ENCODE assay signal across 22 cellular contexts in the genomic region with DNA sequence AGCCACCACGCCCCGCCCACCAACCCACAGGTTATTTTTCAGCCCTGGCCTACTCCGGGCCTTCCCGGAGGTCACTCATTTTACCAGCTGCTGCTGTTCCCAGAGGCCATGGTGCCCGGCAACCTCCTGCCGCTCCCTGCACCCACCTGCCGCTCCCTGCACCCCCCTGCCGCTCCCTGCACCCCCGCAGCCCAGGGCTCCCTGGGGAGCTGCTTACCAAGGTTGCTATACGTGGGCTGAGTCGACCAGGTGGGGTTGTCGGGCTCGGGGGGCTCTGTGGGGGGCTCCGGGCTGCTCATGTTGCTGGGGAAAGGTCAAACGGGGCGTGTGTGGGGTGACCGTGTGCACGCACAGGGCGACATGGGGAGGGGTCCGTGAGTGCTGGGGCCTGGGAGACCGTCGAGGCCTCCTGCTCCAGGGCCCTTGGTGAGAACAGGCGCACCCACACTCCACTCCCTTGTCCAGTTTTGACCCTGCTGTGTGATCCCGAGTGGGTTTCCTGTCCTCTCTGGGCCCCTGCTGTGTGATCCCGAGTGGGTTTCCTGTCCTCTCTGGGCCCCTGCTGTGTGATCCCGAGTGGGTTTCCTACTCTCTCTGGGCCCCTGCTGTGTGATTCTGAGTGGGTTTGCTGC. TPM values are rescaled to one million over a fixed set of nuclear protein-coding genes. Genes with fewer than 3 reads are reported as not detected.
"Had no signal": no experiment of that assay in that cellular context is flagged by ENCODE, and none has a peak within 500 bp of the region (broad histone marks: within the 10 kb centered on the region; RNA-seq: fewer than 3 reads in every experiment).

No MANE protein-coding gene starts in this region.

- H3K9me3 Mint-ChIP-seq: activated naive CD4-positive, alpha-beta T cell treated with anti-CD3 and anti-CD28 coated beads, Interleukin-2, amount 50 U/mL, for 24 hours; activated T-cell treated with anti-CD3 and anti-CD28 coated beads, Interleukin-2, amount 50 U/mL, for 72 hours; naive B cell; stimulated activated memory B cell treated with anti-CD40 and anti-IgM and Interleukin-4, amounts not matched to agents 10 μg/mL and 1 μg/mL and 100 μg/mL, for 72 hours; T-helper 2 cell treated with Interferon-gamma antibody and Interleukin-4, amounts not matched to agents 5 μg/mL and 100 μg/mL, for 36 hours had no signal

- H3K4me3 ChIP-seq: thyroid gland had no signal

- ATAC-seq: activated T-cell treated with anti-CD3 and anti-CD28 coated beads, Interleukin-2, amount 50 U/mL, for 72 hours; esophagus mucosa; gastrocnemius medialis had no signal

- H3K4me3 Mint-ChIP-seq: activated naive CD4-positive, alpha-beta T cell treated with anti-CD3 and anti-CD28 coated beads, Interleukin-2, amount 50 U/mL, for 24 hours; activated T-cell treated with anti-CD3 and anti-CD28 coated beads, Interleukin-2, amount 50 U/mL, for 72 hours had no signal

- H3K27ac Mint-ChIP-seq: activated naive CD4-positive, alpha-beta T cell treated with anti-CD3 and anti-CD28 coated beads, Interleukin-2, amount 50 U/mL, for 24 hours; activated T-cell treated with anti-CD3 and anti-CD28 coated beads, Interleukin-2, amount 50 U/mL, for 72 hours; T-helper 2 cell treated with Interferon-gamma antibody and Interleukin-4, amounts not matched to agents 5 μg/mL and 100 μg/mL, for 36 hours had no signal

- DNase-seq: activated CD4-positive, alpha-beta T cell treated with anti-CD3 and anti-CD28 coated beads, Interleukin-2, amount 50 U/mL, for 4 hours; activated gamma-delta T cell; activated T-cell treated with anti-CD3 and anti-CD28 coated beads, Interleukin-2, amount 50 U/mL, for 72 hours; effector CD8-positive, alpha-beta T cell; gastrocnemius medialis; kidney glomerular epithelial cell; left ventricle myocardium superior; naive B cell; spleen; stimulated activated CD4-positive, alpha-beta T cell treated with anti-CD3 and anti-CD28 coated beads, Interleukin-4, amount 100 ng/mL, for 4 hours; thyroid gland had no signal

- H3K9me3 ChIP-seq: ascending aorta, breast epithelium, gastrocnemius medialis, spleen, thyroid gland had no signal

- H3K27me3 Mint-ChIP-seq: activated naive CD4-positive, alpha-beta T cell treated with anti-CD3 and anti-CD28 coated beads, Interleukin-2, amount 50 U/mL, for 24 hours; naive B cell; stimulated activated memory B cell treated with anti-CD40 and anti-IgM and Interleukin-4, amounts not matched to agents 10 μg/mL and 1 μg/mL and 100 μg/mL, for 72 hours had no signal

- H3K27me3 ChIP-seq: ascending aorta, breast epithelium, gastrocnemius medialis, spleen, thyroid gland had no signal

- H3K27ac ChIP-seq: ascending aorta, breast epithelium had no signal

- H3K36me3 Mint-ChIP-seq: activated naive CD4-positive, alpha-beta T cell treated with anti-CD3 and anti-CD28 coated beads, Interleukin-2, amount 50 U/mL, for 24 hours; naive B cell had no signal

- H3K36me3 ChIP-seq: breast epithelium, gastrocnemius medialis, thyroid gland had no signal

RNA-seq across cellular contexts. Expression of gene PEAK3, which starts 1.2 kb away (rescaled TPM):
- total RNA-seq: cerebellum had no signal

RNA-seq across cellular contexts. Expression of gene JSRP1, which starts 24.5 kb away (rescaled TPM):
- total RNA-seq: ascending aorta, cerebellum, esophagus mucosa, left ventricle myocardium superior, mononuclear cell, renal cortical epithelial cell, subcutaneous adipose tissue, thyroid gland had no signal

RNA-seq across cellular contexts. Expression of gene LINGO3, which starts 27.2 kb away (rescaled TPM):
- total RNA-seq: activated T-cell treated with anti-CD3 and anti-CD28 coated beads, Interleukin-2, amount 50 U/mL, for 72 hours; ascending aorta; esophagus mucosa; gastrocnemius medialis; left ventricle myocardium superior; subcutaneous adipose tissue; ureter had no signal

RNA-seq across cellular contexts. Expression of gene AMH, which starts 31.6 kb away (rescaled TPM):
- total RNA-seq: ascending aorta had no signal
